1 cellular context compared by ENCODE assay signal in genomic region chr3:197298858-197299854, GRCh38.
A peak's percentile ranks its signal among the peaks of the same experiment; 100 is the strongest.
TF ChIP-seq lines count a peak whose summit lies in the region.

No MANE protein-coding gene starts in this region.

TF ChIP-seq in A549, 52 proteins besides CTCF, POLR2A, EP300 and RAD21 (continued from another document):
- TF ChIP-seq, protein P1, sequence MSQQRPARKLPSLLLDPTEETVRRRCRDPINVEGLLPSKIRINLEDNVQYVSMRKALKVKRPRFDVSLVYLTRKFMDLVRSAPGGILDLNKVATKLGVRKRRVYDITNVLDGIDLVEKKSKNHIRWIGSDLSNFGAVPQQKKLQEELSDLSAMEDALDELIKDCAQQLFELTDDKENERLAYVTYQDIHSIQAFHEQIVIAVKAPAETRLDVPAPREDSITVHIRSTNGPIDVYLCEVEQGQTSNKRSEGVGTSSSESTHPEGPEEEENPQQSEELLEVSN (IDR thresholded peaks at IDR 0.05; ENCODE audit: borderline replicate concordance, low read depth) = peak; percentile 20; the same call in 1 of the 2 replicates
- TF ChIP-seq FOSB (CRISPR knock-in tag; IDR thresholded peaks at IDR 0.05) = no peak
- no peak for TF ChIP-seq FOXS1 (CRISPR knock-in tag; IDR thresholded peaks at IDR 0.05)
- no peak for TF ChIP-seq EHMT2 (IDR thresholded peaks at IDR 0.05; ENCODE audit: low read depth)
TF ChIP-seq in A549: peak in this region for 2.
